ENCODE assay signal across 16 cellular contexts in genomic region chr11:47595029-47595428, GRCh38. TPM values are rescaled to one million over a fixed set of nuclear protein-coding genes. Genes with fewer than 3 reads are reported as not detected.
DNase-seq lines count a peak whose midpoint lies in the region; ATAC-seq and TF ChIP-seq lines count a peak whose summit lies in the region.
"Had no signal": no experiment of that assay in that cellular context is flagged by ENCODE, and none has a peak within 500 bp of the region (broad histone marks: within the 10 kb centered on the region; RNA-seq: fewer than 3 reads in every experiment).

No MANE protein-coding gene starts in this region.

- H3K4me1 ChIP-seq in right atrium auricular region (peaks cover 0 to 18% of the 10 kb centered on the region in 2 donors), upper lobe of right lung (peaks cover 13% of the 10 kb centered on the region)

- H3K36me3 ChIP-seq in right atrium auricular region (no peaks in the 10 kb centered on the region), upper lobe of right lung (no peaks in the 10 kb centered on the region)
- H3K36me3 ChIP-seq: esophagus squamous epithelium, sigmoid colon had no signal

- ATAC-seq in Right ventricle myocardium superior (ENCODE audit: poor library complexity), result peak; percentile 94
- ATAC-seq in upper lobe of right lung, result peak; percentile 17
- ATAC-seq: CD8-positive, alpha-beta T cell had no signal

- DNase-seq in Right ventricle myocardium superior (peak; percentile 61), right atrium auricular region (ENCODE audit: low spot score) (no peak), dorsolateral prefrontal cortex (peak in 1 of 10 donors; percentile 24), medulla oblongata (ENCODE audit: extremely low spot score) (peak; percentile 80), upper lobe of right lung (no peak), SHP77 treated with DMSO at 0.1 percent for 48 hours (lab: John Stamatoyannopoulos, UW) (no peak), amniotic stem cell (lab: John Stamatoyannopoulos, UW) (no peak), NOMO-1 treated with DMSO at 0.1 percent for 48 hours (lab: John Stamatoyannopoulos, UW; ENCODE audit: unreplicated experiment) (no peak)
- DNase-seq: activated CD4-positive, alpha-beta T cell treated with anti-CD3 and anti-CD28 coated beads for 4 hours; CD8-positive, alpha-beta T cell; esophagus squamous epithelium; NCI-H2081; NCI-H510A treated with DMSO at 0.1 percent for 48 hours; sigmoid colon; stimulated activated CD4-positive, alpha-beta T cell treated with anti-CD3 and anti-CD28 coated beads, Interleukin-1b, Interleukin-23, amount 100 ng/mL, for 48 hours had no signal

- intact Hi-C loops in Right ventricle myocardium superior (cut with DNase I) (no loop called here), dorsolateral prefrontal cortex (cut with DNase I) (no loop called here), upper lobe of right lung (cut with DNase I) (no loop called here)

- H3K9me3 ChIP-seq in right atrium auricular region, result no peaks in the 10 kb centered on the region
- no peaks in the 10 kb centered on the region for H3K9me3 ChIP-seq in upper lobe of right lung
- H3K9me3 ChIP-seq: sigmoid colon had no signal

- TF ChIP-seq CTCF in right atrium auricular region (IDR thresholded peaks at IDR 0.05) (no peak), dorsolateral prefrontal cortex (IDR thresholded peaks at IDR 0.05 in 54 of 56, conservative IDR thresholded peaks at IDR 0.05 in 2 of 56; ENCODE audit: low read depth in 1 of 56, partially characterized antibody in 56 of 56) (no peak), upper lobe of right lung (IDR thresholded peaks at IDR 0.05) (no peak)

- H3K27me3 ChIP-seq in right atrium auricular region, result peaks cover 14 to 17% of the 10 kb centered on the region in 2 donors
- peaks cover 0 to 4% (median 0%) of the 10 kb centered on the region in 45 donors for H3K27me3 ChIP-seq in dorsolateral prefrontal cortex
- H3K27me3 ChIP-seq in upper lobe of right lung, result peaks cover 34% of the 10 kb centered on the region

- H3K4me3 ChIP-seq in right atrium auricular region (no peak overlapping the region), dorsolateral prefrontal cortex (peak overlapping the region in 10 of 59 donors; percentile 17 to 78 (median 67)), upper lobe of right lung (no peak overlapping the region)

- no peak overlapping the region for H3K27ac ChIP-seq in right atrium auricular region
- H3K27ac ChIP-seq in dorsolateral prefrontal cortex, result peak overlapping the region in 34 of 59 donors; percentile 5 to 93 (median 81)
- H3K27ac ChIP-seq in upper lobe of right lung, result no peak overlapping the region
- H3K27ac ChIP-seq: esophagus squamous epithelium, sigmoid colon had no signal

RNA-seq across cellular contexts. Expression of gene C1QTNF4, which starts 0.8 kb away (rescaled TPM):
- total RNA-seq in Right ventricle myocardium superior (0.48 TPM), right atrium auricular region (under 1 TPM in 1 of 2 donors, not detected in 1; 0.86 TPM), dorsolateral prefrontal cortex (10 to 100 TPM; 23.7 to 93.5 (median 63.9) TPM), upper lobe of right lung (0.55 TPM)

RNA-seq across cellular contexts. Expression of gene FAM180B, which starts 8.6 kb away (rescaled TPM):
- total RNA-seq in Right ventricle myocardium superior (not detected), right atrium auricular region (under 1 TPM in 1 of 2 donors, not detected in 1; 0.89 TPM), dorsolateral prefrontal cortex (1 to 10 TPM in 3 of 120 experiments, under 1 TPM in 43, not detected in 74; 0.29 to 1.2 (median 0.50) TPM), upper lobe of right lung (not detected)
- total RNA-seq: esophagus squamous epithelium, MCF 10A had no signal

RNA-seq across cellular contexts. Expression of gene NDUFS3, which starts 16.2 kb away (rescaled TPM):
- total RNA-seq in Right ventricle myocardium superior, result 350 TPM
- 100 to 1,000 TPM in 1 of 2 donors, 10 to 100 TPM in 1; 93.4 to 125 TPM for total RNA-seq in right atrium auricular region
- 100 to 1,000 TPM in 100 of 120 experiments, 10 to 100 TPM in 20; 59.7 to 172 (median 126) TPM for total RNA-seq in dorsolateral prefrontal cortex
- total RNA-seq in upper lobe of right lung, result 76.2 TPM

RNA-seq across cellular contexts. Expression of gene KBTBD4, which starts 16.3 kb away (rescaled TPM):
- total RNA-seq in Right ventricle myocardium superior (12.9 TPM), right atrium auricular region (10 to 100 TPM; 11.7 to 21.7 TPM), dorsolateral prefrontal cortex (10 to 100 TPM; 12.8 to 27.9 (median 19.6) TPM), upper lobe of right lung (16.6 TPM)

RNA-seq across cellular contexts. Expression of gene PTPMT1, which starts 29.6 kb away (rescaled TPM):
- 20.9 TPM for total RNA-seq in Right ventricle myocardium superior
- 10 to 100 TPM; 26.9 to 50.1 TPM for total RNA-seq in right atrium auricular region
- 10 to 100 TPM; 21.5 to 52.5 (median 36.6) TPM for total RNA-seq in dorsolateral prefrontal cortex
- 75.6 TPM for total RNA-seq in upper lobe of right lung

Comparison
In these comparisons a context has a peak if more than half of its experiments do, and no peak if none do; other contexts are left out.
1. DNase-seq: peak in Right ventricle myocardium superior (single experiment) and medulla oblongata (single experiment); none in right atrium auricular region (single experiment), upper lobe of right lung (single experiment), SHP77 treated with DMSO at 0.1 percent for 48 hours (single experiment), amniotic stem cell (single experiment) and NOMO-1 treated with DMSO at 0.1 percent for 48 hours (single experiment).
2. H3K27ac ChIP-seq: peak in dorsolateral prefrontal cortex (34 of 59); none in right atrium auricular region (0 of 2) and upper lobe of right lung (single experiment).
3. RNA of gene C1QTNF4, which starts 0.8 kb away (total RNA-seq): 23.7 to 93.5 TPM in dorsolateral prefrontal cortex; 0.86 TPM in right atrium auricular region, 0.55 TPM in upper lobe of right lung (single experiment) and 0.48 TPM in Right ventricle myocardium superior (single experiment); every median in the first group is over 10 times any median in the second.